In the genomic region with DNA sequence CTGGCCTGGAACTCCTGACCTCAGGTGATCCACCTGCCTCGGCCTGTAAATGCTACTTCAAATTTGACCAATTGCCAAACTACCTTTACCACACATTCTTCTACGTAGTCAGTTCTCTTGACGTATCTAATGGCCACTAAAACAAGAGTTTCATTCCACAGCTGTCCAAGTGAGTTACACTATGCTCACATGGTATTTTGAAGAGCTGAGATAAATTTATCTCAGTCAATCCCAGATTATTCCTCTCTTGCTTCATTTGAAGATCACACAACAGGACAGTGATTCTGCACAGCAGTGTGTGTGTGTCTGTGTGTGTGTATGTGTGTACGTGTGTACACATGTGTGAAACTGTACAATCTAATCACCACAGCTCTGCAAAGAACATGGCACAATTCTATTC, we compare ENCODE assay signal across 23 cellular contexts.
"Had no signal": no experiment of that assay in that cellular context is flagged by ENCODE, and none has a peak within 500 bp of the region (broad histone marks: within the 10 kb centered on the region; RNA-seq: fewer than 3 reads in every experiment).

No MANE protein-coding gene starts in this region.

- H3K27ac ChIP-seq: ascending aorta, brain microvascular endothelial cell, epithelial cell of prostate, esophagus squamous epithelium, tibial artery, upper lobe of right lung, WERI-Rb-1 had no signal

- H3K27me3 ChIP-seq: ascending aorta, brain microvascular endothelial cell, esophagus squamous epithelium, tibial artery, upper lobe of right lung had no signal

- H3K36me3 ChIP-seq: ascending aorta, brain microvascular endothelial cell, esophagus squamous epithelium, tibial artery, upper lobe of right lung, WERI-Rb-1 had no signal

- DNase-seq: activated CD4-positive, alpha-beta T cell treated with anti-CD3 and anti-CD28 coated beads for 48 hours; activated CD4-positive, alpha-beta T cell treated with anti-CD3 and anti-CD28 coated beads, Interleukin-2, amount 50 U/mL, for 48 hours; activated CD8-positive, alpha-beta memory T cell treated with anti-CD3 and anti-CD28 coated beads for 24 hours; activated effector memory CD4-positive, alpha-beta T cell treated with Interleukin-2 at 50 U/mL for 16 hours; activated naive CD4-positive, alpha-beta T cell treated with Interleukin-2 at 50 U/mL for 16 hours; brain microvascular endothelial cell; central memory CD4-positive, alpha-beta T cell; effector CD4-positive, alpha-beta T cell; esophagus squamous epithelium; islet precursor cell; left cardiac atrium; natural killer cell; retina; small intestine; stimulated activated CD4-positive, alpha-beta T cell treated with anti-CD3 and anti-CD28 coated beads, Interleukin-4, amount 100 ng/mL, for 4 hours; stimulated activated CD8-positive, alpha-beta memory T cell treated with anti-CD3 and anti-CD28 coated beads, Interleukin-4, amount 100 ng/mL, for 48 hours; stimulated activated naive CD8-positive, alpha-beta T cell treated with anti-CD3 and anti-CD28 coated beads, Interleukin-15, amount 100 ng/mL, for 72 hours; T-helper 1 cell; tibial artery; upper lobe of right lung; WERI-Rb-1 had no signal

- H3K4me1 ChIP-seq: ascending aorta, esophagus squamous epithelium had no signal

- H3K9me3 ChIP-seq: upper lobe of right lung had no signal

- H3K4me3 ChIP-seq: ascending aorta, esophagus squamous epithelium, tibial artery, upper lobe of right lung had no signal
